In genomic region chr6:33014841-33015634, GRCh38 we compare ENCODE assay signal across 1 cellular context.
TF ChIP-seq lines count a peak whose summit lies in the region.

No MANE protein-coding gene starts in this region.

TF ChIP-seq in WTC11, 78 proteins besides CTCF, POLR2A, EP300 and RAD21 (continued from another document):
- TF ChIP-seq ZMAT4 (CRISPR knock-in tag; IDR thresholded peaks at IDR 0.05), result no peak
